11 cellular contexts compared by ENCODE assay signal in genomic region chr2:29723255-29724001, GRCh38.
A peak's percentile ranks its signal among the peaks of the same experiment; 100 is the strongest.
DNase-seq lines count a peak whose midpoint lies in the region; ATAC-seq, FAIRE-seq and TF ChIP-seq lines count a peak whose summit lies in the region.
"Had no signal": no experiment of that assay in that cellular context is flagged by ENCODE, and none has a peak within 500 bp of the region (broad histone marks: within the 10 kb centered on the region; RNA-seq: fewer than 3 reads in every experiment).

No MANE protein-coding gene starts in this region.

- no peak for TF ChIP-seq CTCF in GM12878 (IDR thresholded peaks at IDR 0.05 in 2 of 3, conservative IDR thresholded peaks at IDR 0.05 in 1 of 3; ENCODE audit: control insufficient read depth in 2 of 3, extremely low read depth in 1 of 3, insufficient read depth in 1 of 3, low read depth in 3 of 3, low read length in 3 of 3)
- no peak for TF ChIP-seq CTCF in testis (IDR thresholded peaks at IDR 0.05)

- POLR2A ChIA-PET in GM12878 (lab: Charles Lee) = no interaction called here

- in situ Hi-C loops in GM12878 (cut with MboI) (no loop called here), HAP-1 (cut with MboI; ENCODE audit: low sequenced_read_pairs) (no loop called here)

- no peak overlapping the region for H3K4me3 ChIP-seq in GM12878
- H3K4me3 ChIP-seq in testis = no peak overlapping the region
- H3K4me3 ChIP-seq in HAP-1 = no peak overlapping the region

- H3K9me3 ChIP-seq in GM12878 (replicated peaks; ENCODE audit: control insufficient read depth, insufficient read depth, low read length) = no peaks in the 10 kb centered on the region
- H3K9me3 ChIP-seq in testis = no peaks in the 10 kb centered on the region
- H3K9me3 ChIP-seq in HAP-1 = no peaks in the 10 kb centered on the region

- TF ChIP-seq EP300 in GM12878 (IDR thresholded peaks at IDR 0.05; ENCODE audit: borderline replicate concordance in 1 of 2, control insufficient read depth in 1 of 2, low read depth in 2 of 2, low read length in 2 of 2) = peak; percentile 65 to 79; a peak in 3 of 4 replicates

- WGBS in GM12878 (ENCODE audit: insufficient coverage, insufficient replicate concordance, low lambda C conversion rate, missing lambda C conversion rate) = 0% methylated on average over 7 of the region's 7 CpGs
- 55 to 65% methylated on average over 7 of the region's 7 CpGs for WGBS in testis, 2 donors

- intact Hi-C loops in GM12878 (cut with micrococcal nuclease; ENCODE audit: unreplicated experiment) = loop anchor here (10.0 kb wide), 1 partner anchor 409 kb away; no protein-coding TSS in a partner anchor
- intact Hi-C loops in testis (cut with DNase I; ENCODE audit: low total_unique reads) = no loop called here

- H3K4me1 ChIP-seq in GM12878 (ENCODE audit: control insufficient read depth, insufficient read depth, low read length) = no peaks in the 10 kb centered on the region; the same call in 1 of the 2 replicates
- no peaks in the 10 kb centered on the region for H3K4me1 ChIP-seq in testis
- peaks cover 4% of the 10 kb centered on the region for H3K4me1 ChIP-seq in HAP-1

- CTCF ChIA-PET in GM12878 (lab: Yijun Ruan, JAX) = interaction anchor here (0.9 to 1.0 kb wide), 2 partner anchors 9 to 21 kb away, joined by 3 read pairs; no protein-coding TSS in a partner anchor

- no peak overlapping the region for H3K4me2 ChIP-seq in GM12878 (ENCODE audit: control insufficient read depth, insufficient read depth)

- no peak for TF ChIP-seq RAD21 in GM12878 (IDR thresholded peaks at IDR 0.05; ENCODE audit: insufficient read depth, low read depth, low read length)

- no peak overlapping the region for H2AFZ ChIP-seq in GM12878 (ENCODE audit: control insufficient read depth, low read depth, low read length)

- RAD21 ChIA-PET in GM12878 (lab: Charles Lee; ENCODE audit: unreplicated experiment) = interaction anchor here (0.9 kb wide), 1 partner anchor 128 kb away, joined by 3 read pairs; no protein-coding TSS in a partner anchor

- SMC1A ChIA-PET in GM12878 (lab: Charles Lee; ENCODE audit: uncharacterized antibody, unreplicated experiment) = interaction anchor here (0.9 to 2.8 kb wide), 6 partner anchors 19 to 57 kb away, joined by 3 to 11 read pairs (median 3); no protein-coding TSS in a partner anchor

- H3K79me2 ChIP-seq in GM12878 (ENCODE audit: control insufficient read depth, insufficient read depth, low read length) = no peaks in the 10 kb centered on the region

- no peak overlapping the region for H3K9ac ChIP-seq in GM12878 (ENCODE audit: control insufficient read depth, insufficient read depth, low read length)

- no peak for TF ChIP-seq POLR2A in GM12878 (IDR thresholded peaks at IDR 0.05; ENCODE audit: low read depth, low read length)
- TF ChIP-seq POLR2A in testis (IDR thresholded peaks at IDR 0.05) = no peak

- H3K27ac ChIP-seq in GM12878 (ENCODE audit: control insufficient read depth, insufficient read depth) (no peak overlapping the region), testis (no peak overlapping the region)

- no peaks in the 10 kb centered on the region for H4K20me1 ChIP-seq in GM12878 (ENCODE audit: control insufficient read depth, insufficient read depth)

- DNase-seq in GM12878 (ENCODE audit: low read depth, low spot score) (peak; percentile 37), putamen (ENCODE audit: low spot score) (no peak), testis (no peak), HAP-1 (ENCODE audit: low spot score in 2 of 2) (no peak)
- DNase-seq in activated CD4-positive, CD25-positive, alpha-beta regulatory T cell (lab: John Stamatoyannopoulos, UW) = no peak
- DNase-seq: left cardiac atrium, SIG-M5 had no signal

- H3K36me3 ChIP-seq in GM12878 (ENCODE audit: control insufficient read depth in 2 of 2, insufficient read depth in 2 of 2, low read length in 1 of 2) (no peaks in the 10 kb centered on the region), testis (ENCODE audit: low read depth, missing control alignments) (no peaks in the 10 kb centered on the region), HAP-1 (replicated peaks) (no peaks in the 10 kb centered on the region)

- no peaks in the 10 kb centered on the region for H3K27me3 ChIP-seq in GM12878 (replicated peaks in 1 of 2; ENCODE audit: control insufficient read depth in 2 of 2, insufficient read depth in 2 of 2, low read length in 1 of 2)
- H3K27me3 ChIP-seq in testis = no peaks in the 10 kb centered on the region
- 0 out of 2 replicates have a peak, but pooled peaks cover 3% of the 10 kb centered on the region for H3K27me3 ChIP-seq in HAP-1 (ENCODE audit: low read depth)

- ATAC-seq in GM18502 (IDR thresholded peaks at IDR 0.05; ENCODE audit: poor library complexity, unreplicated experiment) (peak; percentile 76), GM21390 (IDR thresholded peaks at IDR 0.05; ENCODE audit: unreplicated experiment) (peak; percentile 87), HG03066 (IDR thresholded peaks at IDR 0.05; ENCODE audit: low read depth, unreplicated experiment) (peak; percentile 77), GM12878 (peak; percentile 92)
- ATAC-seq: esophagus mucosa, left cardiac atrium had no signal

- no TSS peak for BruUV-seq in GM12878 (replicated peaks; lab: Mats Ljungman, UMichigan)

- no peak for FAIRE-seq in GM12878 (lab: Jason Lieb, UNC)

TF ChIP-seq in GM12878, 131 proteins besides CTCF, POLR2A, EP300 and RAD21 (continues in another document):
- peak; percentile 90 for TF ChIP-seq TBL1XR1 (IDR thresholded peaks at IDR 0.05; ENCODE audit: low read depth, low read length)
- TF ChIP-seq CHD4 (IDR thresholded peaks at IDR 0.05) = no peak
- peak; percentile 95 for TF ChIP-seq ATF7 (IDR thresholded peaks at IDR 0.05; ENCODE audit: low read depth)
- TF ChIP-seq RUNX3 (IDR thresholded peaks at IDR 0.05; ENCODE audit: low read length) = peak; percentile 72; the same call in 1 of the 2 replicates
- TF ChIP-seq WRNIP1 (IDR thresholded peaks at IDR 0.05; ENCODE audit: borderline replicate concordance, low read depth, low read length) = no peak
- TF ChIP-seq SMARCA5 (IDR thresholded peaks at IDR 0.05) = peak; percentile 76; the same call in 1 of the 2 replicates
- TF ChIP-seq RAD51 (IDR thresholded peaks at IDR 0.05) = peak; percentile 56
- TF ChIP-seq RCOR1 (conservative IDR thresholded peaks at IDR 0.05; ENCODE audit: low read depth, low read length) = 0 out of 2 replicates have a peak, but pooled peaks have one; percentile 32
- no peak for TF ChIP-seq HDAC2 (IDR thresholded peaks at IDR 0.05)
- TF ChIP-seq MLLT1 (IDR thresholded peaks at IDR 0.05) = no peak
- no peak for TF ChIP-seq KLF5 (IDR thresholded peaks at IDR 0.05; ENCODE audit: partially characterized antibody)
- no peak for TF ChIP-seq MXI1 (IDR thresholded peaks at IDR 0.05; ENCODE audit: low read depth, low read length)
- peak; percentile 97 for TF ChIP-seq MEF2A (IDR thresholded peaks at IDR 0.05; ENCODE audit: insufficient read depth, low read depth, low read length)
- TF ChIP-seq FOXM1 (IDR thresholded peaks at IDR 0.05; ENCODE audit: low read depth, low read length) = peak; percentile 45; the same call in 1 of the 2 replicates
- TF ChIP-seq MTA2 (IDR thresholded peaks at IDR 0.05; ENCODE audit: low read depth) = peak; percentile 91
- peak; percentile 77 for TF ChIP-seq CREM (IDR thresholded peaks at IDR 0.05; ENCODE audit: low read depth)
- peak; percentile 4; the same call in 1 of the 2 replicates for TF ChIP-seq GATAD2B (conservative IDR thresholded peaks at IDR 0.05; ENCODE audit: low read depth)
- TF ChIP-seq JUNB (IDR thresholded peaks at IDR 0.05) = peak; percentile 93
- no peak for TF ChIP-seq ZBTB4 (CRISPR knock-in tag; IDR thresholded peaks at IDR 0.05)
- peak; percentile 71 to 74; a peak in 2 of 4 replicates for TF ChIP-seq IKZF2 (IDR thresholded peaks at IDR 0.05)
- TF ChIP-seq TCF7 (IDR thresholded peaks at IDR 0.05; ENCODE audit: borderline replicate concordance) = peak; percentile 46; the same call in 1 of the 2 replicates
